In genomic region chr5:151141535-151141934, GRCh38 we compare ENCODE assay signal across 8 cellular contexts. TPM values are rescaled to one million over a fixed set of nuclear protein-coding genes. Genes with fewer than 3 reads are reported as not detected.
DNase-seq lines count a peak whose midpoint lies in the region; ATAC-seq, FAIRE-seq and TF ChIP-seq lines count a peak whose summit lies in the region.
"Had no signal": no experiment of that assay in that cellular context is flagged by ENCODE, and none has a peak within 500 bp of the region (broad histone marks: within the 10 kb centered on the region; RNA-seq: fewer than 3 reads in every experiment).

No MANE protein-coding gene starts in this region.

- peak overlapping the region; percentile 14 for H3K9ac ChIP-seq in iPS-15b (ENCODE audit: low read depth, low read length)
- H3K9ac ChIP-seq in kidney (ENCODE audit: low read length in 2 of 2): no peak overlapping the region

- H3K27ac ChIP-seq in kidney (ENCODE audit: low read depth in 2 of 2, low read length in 2 of 2): no peak overlapping the region
- H3K27ac ChIP-seq: right lobe of liver had no signal

- H3K36me3 ChIP-seq in iPS-15b (ENCODE audit: control insufficient read depth, insufficient read depth, low read length) (peaks cover 14% of the 10 kb centered on the region), kidney (ENCODE audit: control insufficient read depth in 1 of 2, insufficient read depth in 2 of 2, low read length in 2 of 2) (peaks cover 31% of the 10 kb centered on the region in 2 donors)

- no peaks in the 10 kb centered on the region for H3K9me3 ChIP-seq in iPS-15b (ENCODE audit: control insufficient read depth, insufficient read depth, low read length)
- no peaks in the 10 kb centered on the region for H3K9me3 ChIP-seq in kidney (ENCODE audit: control insufficient read depth in 1 of 2, low read length in 2 of 2)
- H3K9me3 ChIP-seq: right lobe of liver had no signal

- peak overlapping the region; percentile 68 for H3K4me3 Mint-ChIP-seq in activated T-cell treated with anti-CD3 and anti-CD28 coated beads, Interleukin-2, amount 50 U/mL, for 24 hours
- H3K4me3 Mint-ChIP-seq in stimulated activated naive CD8-positive, alpha-beta T cell treated with anti-CD3 and anti-CD28 coated beads, Interleukin-15, Interleukin-2, amounts not matched to agents 100 ng/mL and 50 ng/mL, for 24 hours: peak overlapping the region; percentile 83

- H3K4me3 ChIP-seq in iPS-15b (ENCODE audit: low read depth, low read length) (no peak overlapping the region), kidney (ENCODE audit: low read length in 2 of 2) (no peak overlapping the region)
- H3K4me3 ChIP-seq: right lobe of liver had no signal

- no peak for TF ChIP-seq CTCF in kidney (IDR thresholded peaks at IDR 0.05; ENCODE audit: borderline replicate concordance, extremely low read depth, insufficient read depth)

- intact Hi-C loops in kidney (cut with DNase I): no loop called here

- peak; percentile 71 for DNase-seq in activated T-cell treated with anti-CD3 and anti-CD28 coated beads, Interleukin-2, amount 50 U/mL, for 24 hours
- DNase-seq in kidney (no peak), NCI-H446 (lab: John Stamatoyannopoulos, UW) (no peak)
- DNase-seq: right lobe of liver had no signal

- peaks cover 84% of the 10 kb centered on the region for H3K36me3 Mint-ChIP-seq in activated T-cell treated with anti-CD3 and anti-CD28 coated beads, Interleukin-2, amount 50 U/mL, for 24 hours (ENCODE audit: low read depth)
- peaks cover 85% of the 10 kb centered on the region for H3K36me3 Mint-ChIP-seq in stimulated activated naive CD8-positive, alpha-beta T cell treated with anti-CD3 and anti-CD28 coated beads, Interleukin-15, Interleukin-2, amounts not matched to agents 100 ng/mL and 50 ng/mL, for 24 hours (ENCODE audit: low read depth)

- H3K4me1 Mint-ChIP-seq in activated T-cell treated with anti-CD3 and anti-CD28 coated beads, Interleukin-2, amount 50 U/mL, for 24 hours (ENCODE audit: low read depth): peaks cover 89% of the 10 kb centered on the region
- peaks cover 91% of the 10 kb centered on the region for H3K4me1 Mint-ChIP-seq in stimulated activated naive CD8-positive, alpha-beta T cell treated with anti-CD3 and anti-CD28 coated beads, Interleukin-15, Interleukin-2, amounts not matched to agents 100 ng/mL and 50 ng/mL, for 24 hours (ENCODE audit: low read depth)

- no peaks in the 10 kb centered on the region for H3K27me3 ChIP-seq in iPS-15b (ENCODE audit: control insufficient read depth, insufficient read depth, low read length)
- H3K27me3 ChIP-seq: right lobe of liver had no signal

- H3K9me3 Mint-ChIP-seq in activated T-cell treated with anti-CD3 and anti-CD28 coated beads, Interleukin-2, amount 50 U/mL, for 24 hours: no peaks in the 10 kb centered on the region
- H3K9me3 Mint-ChIP-seq in stimulated activated naive CD8-positive, alpha-beta T cell treated with anti-CD3 and anti-CD28 coated beads, Interleukin-15, Interleukin-2, amounts not matched to agents 100 ng/mL and 50 ng/mL, for 24 hours: no peaks in the 10 kb centered on the region

- ATAC-seq in GM19397 (IDR thresholded peaks at IDR 0.05; ENCODE audit: unreplicated experiment) (peak; percentile 85), HG03378 (IDR thresholded peaks at IDR 0.05; ENCODE audit: unreplicated experiment) (peak; percentile 93)

- no peaks in the 10 kb centered on the region for H3K27me3 Mint-ChIP-seq in activated T-cell treated with anti-CD3 and anti-CD28 coated beads, Interleukin-2, amount 50 U/mL, for 24 hours
- no peaks in the 10 kb centered on the region for H3K27me3 Mint-ChIP-seq in stimulated activated naive CD8-positive, alpha-beta T cell treated with anti-CD3 and anti-CD28 coated beads, Interleukin-15, Interleukin-2, amounts not matched to agents 100 ng/mL and 50 ng/mL, for 24 hours

- peaks cover 9% of the 10 kb centered on the region for H3K4me1 ChIP-seq in iPS-15b (ENCODE audit: control insufficient read depth, insufficient read depth, low read length)
- peaks cover 7 to 16% of the 10 kb centered on the region in 2 donors for H3K4me1 ChIP-seq in kidney (ENCODE audit: control insufficient read depth in 1 of 2, insufficient read depth in 1 of 2, low read depth in 1 of 2, low read length in 2 of 2)

- no peak for FAIRE-seq in kidney (lab: Jason Lieb, UNC)

- H3K27ac Mint-ChIP-seq in activated T-cell treated with anti-CD3 and anti-CD28 coated beads, Interleukin-2, amount 50 U/mL, for 24 hours: peak overlapping the region; percentile 89
- H3K27ac Mint-ChIP-seq in stimulated activated naive CD8-positive, alpha-beta T cell treated with anti-CD3 and anti-CD28 coated beads, Interleukin-15, Interleukin-2, amounts not matched to agents 100 ng/mL and 50 ng/mL, for 24 hours: peak overlapping the region; percentile 85

RNA-seq across cellular contexts. Expression of gene ANXA6, which starts 16.0 kb away (rescaled TPM):
- total RNA-seq in kidney: 107 TPM
- 183 TPM for polyA plus RNA-seq in kidney (ENCODE audit: insufficient read depth, low read depth, low replicate concordance)
